16 cellular contexts compared by ENCODE assay signal in genomic region chr11:68827733-68828132, GRCh38. TPM values are rescaled to one million over a fixed set of nuclear protein-coding genes. Genes with fewer than 3 reads are reported as not detected.
DNase-seq lines count a peak whose midpoint lies in the region; ATAC-seq and TF ChIP-seq lines count a peak whose summit lies in the region.
"Had no signal": no experiment of that assay in that cellular context is flagged by ENCODE, and none has a peak within 500 bp of the region (broad histone marks: within the 10 kb centered on the region; RNA-seq: fewer than 3 reads in every experiment).

No MANE protein-coding gene starts in this region.

- H3K27ac Mint-ChIP-seq in activated T-helper 17 cell treated with anti-CD3 and anti-CD28 coated beads, Interleukin-2, amount 50 U/mL, for 72 hours: peak overlapping the region; percentile 42
- peak overlapping the region; percentile 86 for H3K27ac Mint-ChIP-seq in natural killer cell
- H3K27ac Mint-ChIP-seq: memory B cell, progenitor cell of endocrine pancreas had no signal

- no peaks in the 10 kb centered on the region for H3K9me3 ChIP-seq in BLaER1 treated with 17β-estradiol and CSF1 and Interleukin-3, amounts not matched to agents 10 nM and 100 nM (replicated peaks in 1 of 11)
- H3K9me3 ChIP-seq: MG63 had no signal

- H3K27me3 ChIP-seq in BLaER1 treated with 17β-estradiol and CSF1 and Interleukin-3, amounts not matched to agents 10 nM and 100 nM: no peaks in the 10 kb centered on the region
- H3K27me3 ChIP-seq: foreskin keratinocyte, MG63 had no signal

- peaks cover 0 to 50% (median 0%) of the 10 kb centered on the region in 11 experiments; a peak in 4 of 22 replicates for H4K20me1 ChIP-seq in BLaER1 treated with 17β-estradiol and CSF1 and Interleukin-3, amounts not matched to agents 10 nM and 100 nM

- no peak overlapping the region for H3K4me3 Mint-ChIP-seq in activated T-helper 17 cell treated with anti-CD3 and anti-CD28 coated beads, Interleukin-2, amount 50 U/mL, for 72 hours
- peak overlapping the region; percentile 29 for H3K4me3 Mint-ChIP-seq in natural killer cell
- H3K4me3 Mint-ChIP-seq: brain, memory B cell had no signal

- no peaks in the 10 kb centered on the region; a peak in 1 of 22 replicates for H3K36me3 ChIP-seq in BLaER1 treated with 17β-estradiol and CSF1 and Interleukin-3, amounts not matched to agents 10 nM and 100 nM

- H3K27me3 Mint-ChIP-seq in activated T-helper 17 cell treated with anti-CD3 and anti-CD28 coated beads, Interleukin-2, amount 50 U/mL, for 72 hours: no peaks in the 10 kb centered on the region
- H3K27me3 Mint-ChIP-seq in natural killer cell (ENCODE audit: low read depth in 2 of 2): no peaks in the 10 kb centered on the region
- H3K27me3 Mint-ChIP-seq: memory B cell had no signal

- no peaks in the 10 kb centered on the region for H3K9me3 Mint-ChIP-seq in activated T-helper 17 cell treated with anti-CD3 and anti-CD28 coated beads, Interleukin-2, amount 50 U/mL, for 72 hours
- H3K9me3 Mint-ChIP-seq in natural killer cell: no peaks in the 10 kb centered on the region
- H3K9me3 Mint-ChIP-seq: brain, memory B cell had no signal

- TF ChIP-seq CTCF in natural killer cell (IDR thresholded peaks at IDR 0.05): no peak

- peaks cover 10% of the 10 kb centered on the region for H3K4me1 Mint-ChIP-seq in activated T-helper 17 cell treated with anti-CD3 and anti-CD28 coated beads, Interleukin-2, amount 50 U/mL, for 72 hours
- H3K4me1 Mint-ChIP-seq in natural killer cell: peaks cover 58 to 67% of the 10 kb centered on the region in 2 donors

- H3K9ac ChIP-seq in BLaER1 treated with 17β-estradiol and CSF1 and Interleukin-3, amounts not matched to agents 10 nM and 100 nM: peak overlapping the region in 9 of 11 experiments; percentile 56 to 74 (median 72); a peak in 19 of 22 replicates

- H3K4me1 ChIP-seq in BLaER1 treated with 17β-estradiol and CSF1 and Interleukin-3, amounts not matched to agents 10 nM and 100 nM: peaks cover 39 to 93% (median 74%) of the 10 kb centered on the region in 10 experiments
- H3K4me1 ChIP-seq: foreskin keratinocyte had no signal

- no peak for ATAC-seq in activated T-helper 17 cell treated with anti-CD3 and anti-CD28 coated beads, Interleukin-2, amount 50 U/mL, for 72 hours (replicated peaks)
- ATAC-seq in natural killer cell (no peak), GM21723 (IDR thresholded peaks at IDR 0.05; ENCODE audit: unreplicated experiment) (no peak), GM19324 (IDR thresholded peaks at IDR 0.05; ENCODE audit: low FRiP score, unreplicated experiment) (no peak)
- ATAC-seq: foreskin keratinocyte had no signal

- H3K4me2 ChIP-seq in BLaER1 treated with 17β-estradiol and CSF1 and Interleukin-3, amounts not matched to agents 10 nM and 100 nM: peak overlapping the region; percentile 89 to 98 (median 95)

- peak overlapping the region in 10 of 11 experiments; percentile 61 to 84 (median 76); a peak in 20 of 22 replicates for H3K27ac ChIP-seq in BLaER1 treated with 17β-estradiol and CSF1 and Interleukin-3, amounts not matched to agents 10 nM and 100 nM
- H3K27ac ChIP-seq: foreskin keratinocyte had no signal

- peak overlapping the region in 1 of 10 experiments; percentile 23; a peak in 5 of 20 replicates for H3K4me3 ChIP-seq in BLaER1 treated with 17β-estradiol and CSF1 and Interleukin-3, amounts not matched to agents 10 nM and 100 nM
- H3K4me3 ChIP-seq: MG63 had no signal

- peak; percentile 55 to 57 for DNase-seq in Kasumi-1 (lab: John Stamatoyannopoulos, UW)
- DNase-seq in natural killer cell: no peak
- DNase-seq in stimulated activated CD4-positive, alpha-beta T cell treated with anti-CD3 and anti-CD28 coated beads, Interleukin-2, amount 100 ng/mL, for 24 hours: no peak
- DNase-seq in iPS-NIHi11 (ENCODE audit: low spot score): no peak
- DNase-seq: activated CD4-positive, alpha-beta T cell treated with anti-CD3 and anti-CD28 coated beads for 4 hours; effector memory CD4-positive, alpha-beta T cell; foreskin keratinocyte; MG63; OCI-M1 had no signal

- intact Hi-C loops in natural killer cell (cut with micrococcal nuclease): no loop called here

- H3K36me3 Mint-ChIP-seq in activated T-helper 17 cell treated with anti-CD3 and anti-CD28 coated beads, Interleukin-2, amount 50 U/mL, for 72 hours (ENCODE audit: low read depth): peaks cover 6% of the 10 kb centered on the region
- no peaks in the 10 kb centered on the region for H3K36me3 Mint-ChIP-seq in natural killer cell
- H3K36me3 Mint-ChIP-seq: brain had no signal

RNA-seq across cellular contexts. Expression of gene CPT1A, which starts 14.0 kb away (rescaled TPM):
- total RNA-seq in activated T-helper 17 cell treated with anti-CD3 and anti-CD28 coated beads, Interleukin-2, amount 50 U/mL, for 72 hours: 10 to 100 TPM; 12.9 to 45.0 TPM
- 100 to 1,000 TPM in 2 of 3 donors, 10 to 100 TPM in 1; 70.3 to 129 (median 100) TPM for total RNA-seq in natural killer cell

Comparison
In these comparisons a context has a peak if more than half of its experiments do, and no peak if none do; other contexts are left out.
1. DNase-seq: peak in Kasumi-1 (2 of 2); none in natural killer cell (single experiment), stimulated activated CD4-positive, alpha-beta T cell treated with anti-CD3 and anti-CD28 coated beads, Interleukin-2, amount 100 ng/mL, for 24 hours (0 of 2) and iPS-NIHi11 (single experiment).